Comparison of ENCODE assay signal across 19 cellular contexts in genomic region chr22:32478552-32478951, GRCh38. TPM values are rescaled to one million over a fixed set of nuclear protein-coding genes. Genes with fewer than 3 reads are reported as not detected.
"Had no signal": no experiment of that assay in that cellular context is flagged by ENCODE, and none has a peak within 500 bp of the region (broad histone marks: within the 10 kb centered on the region; RNA-seq: fewer than 3 reads in every experiment).

No MANE protein-coding gene starts in this region.

RNA-seq across cellular contexts. Expression of gene BPIFC, which starts 14.3 kb away (rescaled TPM):
- total RNA-seq: hepatocyte, kidney epithelial cell, left ventricle myocardium inferior, lung, mesothelial cell of epicardium, mononuclear cell, natural killer cell, omental fat pad, ovary, progenitor cell of endocrine pancreas, pulmonary artery endothelial cell, renal cortical epithelial cell, right atrium auricular region, right lobe of liver, skeletal muscle tissue, upper lobe of left lung, urinary bladder, vagina had no signal
- polyA plus RNA-seq: hepatocyte, lung, ovary, smooth muscle cell, urinary bladder had no signal
